ENCODE assay signal across 1 cellular context in the genomic region with DNA sequence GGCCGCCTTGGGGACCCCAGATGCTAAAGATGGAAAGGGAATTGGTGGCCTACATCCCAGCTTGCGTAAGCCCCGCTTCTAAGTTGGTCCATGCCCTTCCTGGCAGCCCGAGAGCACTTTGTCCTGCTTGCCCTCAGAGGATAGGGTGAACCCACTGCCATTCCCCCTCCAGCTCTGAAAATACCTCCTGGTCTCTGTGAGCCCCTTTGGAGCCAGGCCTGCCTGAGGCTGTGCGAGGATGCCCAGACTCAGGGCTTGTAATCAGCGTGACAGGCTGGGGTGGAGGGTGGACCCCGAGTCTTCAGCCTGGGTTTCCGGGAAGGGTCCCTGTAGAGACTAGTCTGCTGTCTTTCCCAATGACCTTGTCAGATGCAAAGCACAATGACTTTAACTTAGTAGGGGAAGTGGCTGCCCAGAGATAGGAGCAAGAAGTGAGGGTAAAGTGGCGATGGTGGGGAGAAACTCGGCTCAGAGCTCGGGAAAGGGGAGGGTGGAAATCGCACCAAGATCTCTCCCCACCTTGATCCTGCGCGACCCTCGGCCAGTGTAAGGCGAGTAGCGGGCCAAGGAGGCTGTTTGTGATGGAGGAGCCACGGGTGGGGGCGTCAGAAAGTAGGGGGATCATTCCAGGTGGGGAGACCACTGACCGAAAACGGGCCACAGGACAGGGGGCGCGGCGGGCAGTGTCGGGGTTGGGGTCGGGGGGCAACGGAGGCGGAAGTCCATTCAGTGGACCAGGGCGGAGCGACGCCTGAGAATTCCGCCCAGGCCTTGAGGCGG.
TF ChIP-seq lines count a peak whose summit lies in the region.

No MANE protein-coding gene starts in this region.

TF ChIP-seq in HCT116, 20 proteins besides CTCF, POLR2A, EP300 and RAD21:
- TF ChIP-seq JUND (IDR thresholded peaks at IDR 0.05), result no peak
- TF ChIP-seq, protein P1, sequence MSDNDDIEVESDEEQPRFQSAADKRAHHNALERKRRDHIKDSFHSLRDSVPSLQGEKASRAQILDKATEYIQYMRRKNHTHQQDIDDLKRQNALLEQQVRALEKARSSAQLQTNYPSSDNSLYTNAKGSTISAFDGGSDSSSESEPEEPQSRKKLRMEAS (IDR thresholded peaks at IDR 0.05), result no peak
- TF ChIP-seq EGR1 (IDR thresholded peaks at IDR 0.05; ENCODE audit: low read depth), result no peak
- no peak for TF ChIP-seq EZH2 (IDR thresholded peaks at IDR 0.05)
- TF ChIP-seq POLR2AphosphoS5 (IDR thresholded peaks at IDR 0.05; ENCODE audit: low read depth, low read length), result no peak
- TF ChIP-seq ZNF274 (IDR thresholded peaks at IDR 0.05; ENCODE audit: low read depth, low read length), result no peak
- no peak for TF ChIP-seq SIN3A (IDR thresholded peaks at IDR 0.05; ENCODE audit: low read depth)
- no peak for TF ChIP-seq YY1 (IDR thresholded peaks at IDR 0.05; ENCODE audit: extremely low read depth, insufficient replicate concordance, low read depth, low read length)
- TF ChIP-seq TCF7L2 (IDR thresholded peaks at IDR 0.05; ENCODE audit: borderline replicate concordance, extremely low read depth, insufficient read depth, insufficient read length), result no peak
- no peak for TF ChIP-seq CBX3 (IDR thresholded peaks at IDR 0.05; ENCODE audit: low read depth)
- TF ChIP-seq EZH2phosphoT487 (IDR thresholded peaks at IDR 0.05; ENCODE audit: borderline replicate concordance), result no peak
TF ChIP-seq in HCT116: peak in this region for 0.
